ENCODE assay signal across 8 cellular contexts in the genomic region with DNA sequence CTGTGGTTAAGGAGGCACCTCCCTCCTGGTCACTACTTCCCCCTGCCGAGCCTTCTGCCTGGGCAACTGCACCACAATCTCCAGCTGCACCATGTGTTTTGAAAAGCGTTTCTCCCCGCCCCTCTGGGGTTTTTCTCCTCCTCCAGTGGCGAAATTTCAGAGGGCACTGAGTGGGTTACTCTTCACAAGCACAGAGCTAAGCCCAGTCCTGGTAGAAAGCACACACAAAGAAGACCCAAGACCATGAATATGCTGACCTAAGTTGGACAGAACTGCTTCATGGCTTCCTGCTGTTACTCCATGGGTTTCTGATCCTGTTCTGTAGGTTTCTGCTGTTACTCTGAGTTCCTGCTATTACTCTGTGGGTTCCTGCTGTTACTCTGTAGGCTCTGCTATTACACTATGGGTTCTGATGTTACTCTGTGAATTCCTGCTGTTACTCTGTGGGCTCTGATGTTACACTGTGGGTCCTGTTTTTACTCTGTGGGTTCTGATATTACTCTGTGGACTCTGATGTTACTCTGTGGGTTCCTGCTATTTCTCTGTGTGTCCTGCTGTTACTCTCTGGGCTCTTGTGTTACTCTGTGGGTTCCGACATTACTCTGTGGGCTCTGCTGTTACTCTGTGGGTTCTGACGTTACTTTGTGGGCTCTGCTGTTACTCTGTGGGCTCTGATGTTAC.
DNase-seq lines count a peak whose midpoint lies in the region; ATAC-seq lines count a peak whose summit lies in the region.

No MANE protein-coding gene starts in this region.

- ATAC-seq in HG02588 (IDR thresholded peaks at IDR 0.05; ENCODE audit: unreplicated experiment) = peak; percentile 4
- no peak for ATAC-seq in T-cell (replicated peaks in 1 of 4)
- ATAC-seq in Right ventricle myocardium superior (ENCODE audit: poor library complexity) = peak; percentile 76
- no peak for ATAC-seq in HG03025 (IDR thresholded peaks at IDR 0.05; ENCODE audit: low FRiP score, unreplicated experiment)

- no peak overlapping the region for H3K27ac ChIP-seq in CD8-positive, alpha-beta memory T cell (ENCODE audit: low read depth, low read length)

- intact Hi-C loops in Right ventricle myocardium superior (cut with DNase I) = no loop called here

- peak in 2 of 5 donors; percentile 2 to 7 for DNase-seq in CD8-positive, alpha-beta memory T cell
- DNase-seq in T-cell (peak in 11 of 34 experiments; percentile 4 to 41 (median 15)), Right ventricle myocardium superior (peak; percentile 70), superior temporal gyrus (ENCODE audit: extremely low spot score) (peak; percentile 22), GM19240 (ENCODE audit: insufficient read length, low spot score) (no peak), cerebellum (ENCODE audit: low spot score) (no peak)

- no peaks in the 10 kb centered on the region for H3K27me3 ChIP-seq in CD8-positive, alpha-beta memory T cell (ENCODE audit: insufficient read depth, low read length, poor library complexity, severe bottlenecking)

- H3K4me1 ChIP-seq in CD8-positive, alpha-beta memory T cell (ENCODE audit: insufficient read depth, low read length) = peaks cover 12% of the 10 kb centered on the region

- peaks cover 9 to 10% of the 10 kb centered on the region in 2 donors for H3K27me3 Mint-ChIP-seq in CD8-positive, alpha-beta memory T cell
- peaks cover 8 to 11% of the 10 kb centered on the region in 2 donors for H3K27me3 Mint-ChIP-seq in T-cell

- no peaks in the 10 kb centered on the region for H3K36me3 ChIP-seq in CD8-positive, alpha-beta memory T cell (ENCODE audit: insufficient read depth, low read length)

- H3K9me3 ChIP-seq in CD8-positive, alpha-beta memory T cell (ENCODE audit: low read length) = no peaks in the 10 kb centered on the region

- peak overlapping the region in 6 of 8 donors; percentile 9 to 49 (median 40) for H3K27ac Mint-ChIP-seq in CD8-positive, alpha-beta memory T cell
- H3K27ac Mint-ChIP-seq in T-cell = peak overlapping the region in 1 of 2 donors; percentile 13

- CTCF ChIA-PET in CD8-positive, alpha-beta memory T cell (lab: Charles Lee) = no interaction called here
- CTCF ChIA-PET in T-cell (lab: Charles Lee) = no interaction called here

- peaks cover 26 to 39% (median 33%) of the 10 kb centered on the region in 3 donors for H3K4me1 Mint-ChIP-seq in CD8-positive, alpha-beta memory T cell
- peaks cover 28 to 34% (median 28%) of the 10 kb centered on the region in 3 donors for H3K4me1 Mint-ChIP-seq in T-cell

- H3K36me3 Mint-ChIP-seq in CD8-positive, alpha-beta memory T cell = peaks cover 0 to 3% (median 0%) of the 10 kb centered on the region in 3 donors
- no peaks in the 10 kb centered on the region for H3K36me3 Mint-ChIP-seq in T-cell

- POLR2A ChIA-PET in CD8-positive, alpha-beta memory T cell (lab: Charles Lee) = no interaction called here
- POLR2A ChIA-PET in T-cell (lab: Charles Lee) = no interaction called here

- no peak overlapping the region for H3K4me3 ChIP-seq in CD8-positive, alpha-beta memory T cell (ENCODE audit: low read length)

- peak overlapping the region; percentile 4 to 54 (median 27) for H3K4me3 Mint-ChIP-seq in CD8-positive, alpha-beta memory T cell
- H3K4me3 Mint-ChIP-seq in T-cell = peak overlapping the region in 2 of 3 donors; percentile 14 to 37

- H3K9me3 Mint-ChIP-seq in CD8-positive, alpha-beta memory T cell = peaks cover 0 to 5% (median 0%) of the 10 kb centered on the region in 5 donors
- no peaks in the 10 kb centered on the region for H3K9me3 Mint-ChIP-seq in T-cell

Comparison
In these comparisons a context has a peak if more than half of its experiments do, and no peak if none do; other contexts are left out.
1. DNase-seq: peak in Right ventricle myocardium superior (single experiment) and superior temporal gyrus (single experiment); none in GM19240 (single experiment) and cerebellum (single experiment).
2. ATAC-seq: peak in HG02588 (single experiment) and Right ventricle myocardium superior (single experiment); none in T-cell (0 of 4) and HG03025 (single experiment).